1 cellular context compared by ENCODE assay signal in the genomic region with DNA sequence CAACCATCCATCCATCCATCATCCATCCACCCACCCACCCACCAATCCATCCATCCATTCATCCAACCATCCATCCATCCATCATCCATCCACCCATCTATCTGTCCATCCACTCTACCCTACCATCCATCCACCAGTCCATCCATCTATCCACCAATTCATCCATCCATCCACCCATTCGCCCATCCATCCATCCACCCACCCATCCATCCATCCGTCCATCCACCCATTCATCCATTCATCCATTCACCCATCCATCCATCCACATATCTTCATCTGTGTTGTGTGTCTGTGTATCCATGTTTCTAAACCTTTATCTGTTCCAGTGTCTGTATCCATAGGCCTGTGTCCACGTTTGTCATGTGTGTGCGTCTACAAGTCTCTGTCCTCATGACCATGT.
A peak's percentile ranks its signal among the peaks of the same experiment; 100 is the strongest.
TF ChIP-seq lines count a peak whose summit lies in the region.

No MANE protein-coding gene starts in this region.

TF ChIP-seq in HEK293, 187 proteins besides CTCF, POLR2A, EP300 and RAD21 (continued from another document):
- TF ChIP-seq, protein P1, sequence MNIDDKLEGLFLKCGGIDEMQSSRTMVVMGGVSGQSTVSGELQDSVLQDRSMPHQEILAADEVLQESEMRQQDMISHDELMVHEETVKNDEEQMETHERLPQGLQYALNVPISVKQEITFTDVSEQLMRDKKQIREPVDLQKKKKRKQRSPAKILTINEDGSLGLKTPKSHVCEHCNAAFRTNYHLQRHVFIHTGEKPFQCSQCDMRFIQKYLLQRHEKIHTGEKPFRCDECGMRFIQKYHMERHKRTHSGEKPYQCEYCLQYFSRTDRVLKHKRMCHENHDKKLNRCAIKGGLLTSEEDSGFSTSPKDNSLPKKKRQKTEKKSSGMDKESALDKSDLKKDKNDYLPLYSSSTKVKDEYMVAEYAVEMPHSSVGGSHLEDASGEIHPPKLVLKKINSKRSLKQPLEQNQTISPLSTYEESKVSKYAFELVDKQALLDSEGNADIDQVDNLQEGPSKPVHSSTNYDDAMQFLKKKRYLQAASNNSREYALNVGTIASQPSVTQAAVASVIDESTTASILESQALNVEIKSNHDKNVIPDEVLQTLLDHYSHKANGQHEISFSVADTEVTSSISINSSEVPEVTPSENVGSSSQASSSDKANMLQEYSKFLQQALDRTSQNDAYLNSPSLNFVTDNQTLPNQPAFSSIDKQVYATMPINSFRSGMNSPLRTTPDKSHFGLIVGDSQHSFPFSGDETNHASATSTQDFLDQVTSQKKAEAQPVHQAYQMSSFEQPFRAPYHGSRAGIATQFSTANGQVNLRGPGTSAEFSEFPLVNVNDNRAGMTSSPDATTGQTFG (tag by site-specific recombination; IDR thresholded peaks at IDR 0.05; ENCODE audit: borderline replicate concordance), result no peak
- TF ChIP-seq ZBTB17 (tag by site-specific recombination; IDR thresholded peaks at IDR 0.05), result peak; percentile 94
- no peak for TF ChIP-seq ZSCAN30 (tag by site-specific recombination; IDR thresholded peaks at IDR 0.05)
- no peak for TF ChIP-seq GLIS1 (tag by site-specific recombination; IDR thresholded peaks at IDR 0.05)
- TF ChIP-seq ZNF366 (tag by site-specific recombination; conservative IDR thresholded peaks at IDR 0.05), result peak; percentile 97
- no peak for TF ChIP-seq ZNF610 (tag by site-specific recombination; IDR thresholded peaks at IDR 0.05; ENCODE audit: borderline replicate concordance)
TF ChIP-seq in HEK293: peak in this region for 2.
